ENCODE assay signal across 29 cellular contexts in the genomic region with DNA sequence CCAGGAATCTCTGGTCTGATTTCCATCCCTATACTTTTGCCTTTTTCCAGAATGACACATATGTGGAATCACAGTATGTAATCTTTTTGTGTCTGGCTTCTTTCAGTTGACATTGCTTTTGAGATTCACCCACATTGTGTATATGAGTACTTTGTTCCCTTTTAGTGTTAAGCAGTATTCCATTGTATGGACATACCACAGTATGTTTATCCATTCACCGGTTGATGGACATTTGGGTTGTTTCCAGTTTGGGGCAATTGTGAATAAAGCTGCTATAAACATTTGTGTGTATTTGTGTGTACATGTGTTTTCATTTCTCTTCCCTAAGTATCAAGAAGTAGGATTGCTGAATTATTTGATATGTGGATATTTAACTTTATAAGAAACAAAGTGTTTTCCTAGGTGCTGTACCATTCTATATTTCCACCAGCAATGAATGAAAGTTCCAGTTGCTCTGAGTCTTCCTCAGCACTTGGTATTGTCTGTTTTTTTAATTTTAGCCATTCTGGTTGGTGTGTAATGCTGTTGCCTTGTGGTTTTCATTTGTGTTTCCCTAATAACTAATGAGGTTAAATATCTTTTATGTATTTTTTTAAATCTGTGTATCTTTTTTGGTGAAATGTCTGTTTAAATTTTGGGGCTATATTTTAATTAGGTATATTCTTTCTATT.
DNase-seq lines count a peak whose midpoint lies in the region; ATAC-seq, FAIRE-seq and TF ChIP-seq lines count a peak whose summit lies in the region.
"Had no signal": no experiment of that assay in that cellular context is flagged by ENCODE, and none has a peak within 500 bp of the region (broad histone marks: within the 10 kb centered on the region; RNA-seq: fewer than 3 reads in every experiment).

No MANE protein-coding gene starts in this region.

- no peak for TF ChIP-seq POLR2A in HepG2 (IDR thresholded peaks at IDR 0.05; ENCODE audit: insufficient read depth in 1 of 2, low read depth in 2 of 2, low read length in 2 of 2)
- TF ChIP-seq POLR2A in right lobe of liver (IDR thresholded peaks at IDR 0.05) = no peak

- no peak for DNase-seq in activated naive CD4-positive, alpha-beta T cell treated with anti-CD3 and anti-CD28 coated beads, Interleukin-2, amount 10 ng/mL, durations not matched to agents 7 days and 5 days
- DNase-seq in HepG2 (ENCODE audit: low spot score) = no peak
- no peak for DNase-seq in right lobe of liver
- DNase-seq: 8988T; ACHN; BE2C; C1 segment of cervical spinal cord; CD4-positive, alpha-beta memory T cell; CD4-positive, CD25-positive, alpha-beta regulatory T cell; CD8-positive, alpha-beta memory T cell; COR-L47; DMS 273 treated with DMSO at 0.1 percent for 48 hours; DMS153; DMS53; DMS79; DND-41; EL; GDM1 had no signal

- ATAC-seq in HepG2 (no peak), right lobe of liver (no peak), HG02981 (IDR thresholded peaks at IDR 0.05; ENCODE audit: unreplicated experiment) (no peak), GM18870 (IDR thresholded peaks at IDR 0.05; ENCODE audit: unreplicated experiment) (no peak)
- ATAC-seq: GM12878 had no signal

- no peak overlapping the region for H3K9ac ChIP-seq in HepG2 (ENCODE audit: insufficient read depth, low read depth, low read length)
- H3K9ac ChIP-seq: BLaER1 had no signal

- no peaks in the 10 kb centered on the region for H3K36me3 ChIP-seq in HepG2 (replicated peaks in 1 of 2; ENCODE audit: control insufficient read depth in 1 of 2, insufficient read depth in 2 of 2, low read length in 2 of 2)
- H3K36me3 ChIP-seq in right lobe of liver = no peaks in the 10 kb centered on the region
- H3K36me3 ChIP-seq: BE2C, BLaER1 had no signal

- WGBS in HepG2 (ENCODE audit: low lambda C conversion rate) = 98% methylated on average over 1 of the region's 1 CpG
- WGBS in right lobe of liver (ENCODE audit: insufficient coverage, low coverage, low lambda C conversion rate, missing lambda C conversion rate) = 100% methylated on average over 1 of the region's 1 CpG

- intact Hi-C loops in HepG2 (cut with micrococcal nuclease; ENCODE audit: unreplicated experiment) = no loop called here
- intact Hi-C loops in right lobe of liver (cut with DNase I) = no loop called here

- H3K27ac Mint-ChIP-seq in activated naive CD4-positive, alpha-beta T cell treated with anti-CD3 and anti-CD28 coated beads, Interleukin-2, amount 50 U/mL, for 24 hours = peak overlapping the region; percentile 56
- no peak overlapping the region for H3K27ac Mint-ChIP-seq in activated naive CD4-positive, alpha-beta T cell treated with anti-CD3 and anti-CD28 coated beads, Interleukin-2, amount 10 ng/mL, durations not matched to agents 7 days and 5 days
- H3K27ac Mint-ChIP-seq: CD14-positive monocyte; CD4-positive, CD25-positive, alpha-beta regulatory T cell had no signal

- H3K27ac ChIP-seq in HepG2 (ENCODE audit: extremely low read length, insufficient read depth, low read length) (no peak overlapping the region), right lobe of liver (no peak overlapping the region)
- H3K27ac ChIP-seq: BLaER1 had no signal

- H3K36me3 Mint-ChIP-seq in activated naive CD4-positive, alpha-beta T cell treated with anti-CD3 and anti-CD28 coated beads, Interleukin-2, amount 50 U/mL, for 24 hours = peaks cover 2% of the 10 kb centered on the region
- H3K36me3 Mint-ChIP-seq in activated naive CD4-positive, alpha-beta T cell treated with anti-CD3 and anti-CD28 coated beads, Interleukin-2, amount 10 ng/mL, durations not matched to agents 7 days and 5 days = no peaks in the 10 kb centered on the region
- H3K36me3 Mint-ChIP-seq: CD4-positive, alpha-beta memory T cell; CD4-positive, CD25-positive, alpha-beta regulatory T cell; CD8-positive, alpha-beta memory T cell had no signal

- H3K4me1 Mint-ChIP-seq in activated naive CD4-positive, alpha-beta T cell treated with anti-CD3 and anti-CD28 coated beads, Interleukin-2, amount 50 U/mL, for 24 hours = no peaks in the 10 kb centered on the region
- H3K4me1 Mint-ChIP-seq in activated naive CD4-positive, alpha-beta T cell treated with anti-CD3 and anti-CD28 coated beads, Interleukin-2, amount 10 ng/mL, durations not matched to agents 7 days and 5 days = no peaks in the 10 kb centered on the region
- H3K4me1 Mint-ChIP-seq: CD4-positive, alpha-beta memory T cell; CD4-positive, CD25-positive, alpha-beta regulatory T cell; CD8-positive, alpha-beta memory T cell had no signal

- H2AFZ ChIP-seq in HepG2 (ENCODE audit: low read length) = no peak overlapping the region

- CTCF ChIA-PET in activated naive CD4-positive, alpha-beta T cell treated with anti-CD3 and anti-CD28 coated beads, Interleukin-2, amount 10 ng/mL, durations not matched to agents 7 days and 5 days (lab: Charles Lee) = no interaction called here
- CTCF ChIA-PET in HepG2 (lab: Yijun Ruan, JAX; ENCODE audit: low intra/inter-chr PET ratio, low total read pairs) = no interaction called here

- H3K4me3 ChIP-seq in HepG2 (replicated peaks in 1 of 3; ENCODE audit: insufficient read depth in 1 of 3, low read depth in 2 of 3, low read length in 3 of 3) = no peak overlapping the region
- H3K4me3 ChIP-seq in right lobe of liver = no peak overlapping the region
- H3K4me3 ChIP-seq: BLaER1, GM12878 had no signal

- no peak overlapping the region for H3K4me3 Mint-ChIP-seq in activated naive CD4-positive, alpha-beta T cell treated with anti-CD3 and anti-CD28 coated beads, Interleukin-2, amount 50 U/mL, for 24 hours
- H3K4me3 Mint-ChIP-seq in activated naive CD4-positive, alpha-beta T cell treated with anti-CD3 and anti-CD28 coated beads, Interleukin-2, amount 10 ng/mL, durations not matched to agents 7 days and 5 days = no peak overlapping the region
- H3K4me3 Mint-ChIP-seq: CD14-positive monocyte; CD4-positive, alpha-beta memory T cell; CD4-positive, CD25-positive, alpha-beta regulatory T cell; CD8-positive, alpha-beta memory T cell had no signal

- H3K27me3 ChIP-seq in HepG2 (ENCODE audit: control insufficient read depth in 1 of 2, insufficient read depth in 2 of 2, low read length in 2 of 2) = no peaks in the 10 kb centered on the region
- no peaks in the 10 kb centered on the region for H3K27me3 ChIP-seq in right lobe of liver
- H3K27me3 ChIP-seq: BE2C, BLaER1 had no signal

- no peaks in the 10 kb centered on the region for H3K9me3 Mint-ChIP-seq in activated naive CD4-positive, alpha-beta T cell treated with anti-CD3 and anti-CD28 coated beads, Interleukin-2, amount 50 U/mL, for 24 hours
- no peaks in the 10 kb centered on the region for H3K9me3 Mint-ChIP-seq in activated naive CD4-positive, alpha-beta T cell treated with anti-CD3 and anti-CD28 coated beads, Interleukin-2, amount 10 ng/mL, durations not matched to agents 7 days and 5 days

- no peaks in the 10 kb centered on the region for H3K27me3 Mint-ChIP-seq in activated naive CD4-positive, alpha-beta T cell treated with anti-CD3 and anti-CD28 coated beads, Interleukin-2, amount 50 U/mL, for 24 hours
- H3K27me3 Mint-ChIP-seq in activated naive CD4-positive, alpha-beta T cell treated with anti-CD3 and anti-CD28 coated beads, Interleukin-2, amount 10 ng/mL, durations not matched to agents 7 days and 5 days = peaks cover 5% of the 10 kb centered on the region
- H3K27me3 Mint-ChIP-seq: CD8-positive, alpha-beta memory T cell had no signal

- no TSS peak for BruUV-seq in HepG2 (replicated peaks; lab: Mats Ljungman, UMichigan)

- no peaks in the 10 kb centered on the region for H4K20me1 ChIP-seq in HepG2 (ENCODE audit: insufficient read depth, low read length)
- H4K20me1 ChIP-seq: BLaER1 had no signal

- H3K79me2 ChIP-seq in HepG2 (ENCODE audit: insufficient read depth, low read length) = no peaks in the 10 kb centered on the region

- no peak for FAIRE-seq in HepG2 (lab: Jason Lieb, UNC)
- FAIRE-seq in TTC549 (lab: Jason Lieb, UNC) = peak; percentile 26
- FAIRE-seq: A204.1, GM12878, GM12892, GM18507, GM19239 had no signal

- POLR2A ChIA-PET in HepG2 (lab: Yijun Ruan, JAX) = interaction anchor here (1.1 kb wide), 1 partner anchor 10 kb away, joined by 4 read pairs; no protein-coding TSS in a partner anchor

- no peak for TF ChIP-seq CTCF in HepG2 (CRISPR knock-in tag; IDR thresholded peaks at IDR 0.05)
- TF ChIP-seq CTCF in right lobe of liver (IDR thresholded peaks at IDR 0.05) = no peak

- no peak for TF ChIP-seq EP300 in HepG2 (IDR thresholded peaks at IDR 0.05; ENCODE audit: low read depth in 2 of 2, low read length in 2 of 2)
- TF ChIP-seq EP300 in HepG2 (CRISPR knock-in tag; IDR thresholded peaks at IDR 0.05; ENCODE audit: borderline replicate concordance) = no peak

- H3K4me1 ChIP-seq in HepG2 (ENCODE audit: insufficient read depth, low read length) = peaks cover 25% of the 10 kb centered on the region
- no peaks in the 10 kb centered on the region for H3K4me1 ChIP-seq in right lobe of liver
- H3K4me1 ChIP-seq: BE2C had no signal

- no peak for TF ChIP-seq RAD21 in HepG2 (CRISPR knock-in tag; IDR thresholded peaks at IDR 0.05)

- no peak overlapping the region for H3K4me2 ChIP-seq in HepG2 (ENCODE audit: low read depth, low read length)
- H3K4me2 ChIP-seq: BLaER1 had no signal

- peaks cover 5% of the 10 kb centered on the region; the same call in 1 of the 2 replicates for H3K9me3 ChIP-seq in HepG2 (ENCODE audit: low read length)
- no peaks in the 10 kb centered on the region for H3K9me3 ChIP-seq in right lobe of liver
- H3K9me3 ChIP-seq: BE2C had no signal

- in situ Hi-C loops in HepG2 (cut with HindIII; ENCODE audit: extremely low pct_ligation_motif_present, low pct_unique_long_range_greater_than_20kb) = no loop called here

TF ChIP-seq in HepG2, 621 proteins besides CTCF, POLR2A, EP300 and RAD21:
- peak; percentile 78 for TF ChIP-seq ZNF7 (CRISPR knock-in tag; IDR thresholded peaks at IDR 0.05)
- TF ChIP-seq NFATC3 (CRISPR knock-in tag; IDR thresholded peaks at IDR 0.05) = no peak
